9 cellular contexts compared by ENCODE assay signal in the genomic region with DNA sequence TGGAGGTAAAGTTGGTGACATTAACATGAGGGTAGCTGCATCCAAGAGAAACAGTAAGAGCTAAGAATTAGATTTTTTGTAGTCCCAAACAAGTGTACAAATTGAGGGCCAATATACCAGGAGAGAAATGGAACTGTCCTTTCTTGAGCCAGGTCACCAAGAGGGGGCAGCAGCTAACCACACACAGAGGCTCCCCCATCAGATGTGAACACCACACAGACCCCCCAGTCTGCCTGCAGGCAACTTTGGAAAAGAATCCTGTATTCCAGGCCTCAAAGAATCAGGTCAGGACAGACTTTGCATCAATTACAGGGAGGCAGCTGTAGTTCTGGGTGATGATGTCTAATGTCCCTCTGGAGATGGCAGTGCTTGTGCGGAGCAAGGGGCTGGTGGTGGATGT.
DNase-seq lines count a peak whose midpoint lies in the region; ATAC-seq and TF ChIP-seq lines count a peak whose summit lies in the region.
"Had no signal": no experiment of that assay in that cellular context is flagged by ENCODE, and none has a peak within 500 bp of the region (broad histone marks: within the 10 kb centered on the region; RNA-seq: fewer than 3 reads in every experiment).

No MANE protein-coding gene starts in this region.

- intact Hi-C loops in aorta (cut with DNase I): loop anchor here in 1 of 2 donors (5.0 kb wide), 3 partner anchors 41 to 136 kb away; no protein-coding TSS in a partner anchor

- no peak overlapping the region for H3K27ac ChIP-seq in CD4-positive, CD25-positive, alpha-beta regulatory T cell (ENCODE audit: insufficient read depth, low read length, poor library complexity, severe bottlenecking)
- no peak overlapping the region for H3K27ac ChIP-seq in GM23248
- no peak overlapping the region for H3K27ac ChIP-seq in VCaP
- no peak overlapping the region for H3K27ac ChIP-seq in aorta (ENCODE audit: low read depth in 1 of 2, low read length in 2 of 2)

- no peaks in the 10 kb centered on the region for H3K79me2 ChIP-seq in GM23248 (ENCODE audit: insufficient read depth)

- no peak overlapping the region for H3K4me3 Mint-ChIP-seq in CD4-positive, CD25-positive, alpha-beta regulatory T cell

- H3K9me2 ChIP-seq in GM23248 (ENCODE audit: insufficient read depth): no peaks in the 10 kb centered on the region

- no peak overlapping the region for H3K9ac ChIP-seq in GM23248

- H3K4me1 ChIP-seq in CD4-positive, CD25-positive, alpha-beta regulatory T cell (ENCODE audit: control insufficient read depth, insufficient read depth, low read length, poor library complexity, severe bottlenecking): no peaks in the 10 kb centered on the region
- H3K4me1 ChIP-seq in GM23248 (ENCODE audit: insufficient read depth) (peaks cover 17% of the 10 kb centered on the region), aorta (ENCODE audit: control insufficient read depth in 1 of 2, insufficient read depth in 2 of 2, low read length in 2 of 2) (peaks cover 3 to 5% of the 10 kb centered on the region in 2 donors)

- ATAC-seq in CD4-positive, CD25-positive, alpha-beta regulatory T cell (ENCODE audit: low read depth in 2 of 2): no peak
- ATAC-seq in GM21529 (IDR thresholded peaks at IDR 0.05; ENCODE audit: unreplicated experiment) (no peak), aorta (ENCODE audit: low FRiP score) (no peak), GM19467 (IDR thresholded peaks at IDR 0.05; ENCODE audit: unreplicated experiment) (no peak)

- no peaks in the 10 kb centered on the region for H3K36me3 ChIP-seq in CD4-positive, CD25-positive, alpha-beta regulatory T cell (ENCODE audit: control insufficient read depth, insufficient read depth, low read length)
- no peaks in the 10 kb centered on the region for H3K36me3 ChIP-seq in GM23248 (ENCODE audit: low read depth)
- H3K36me3 ChIP-seq in aorta (ENCODE audit: control insufficient read depth in 1 of 2, insufficient read depth in 2 of 2, low read length in 1 of 2): no peaks in the 10 kb centered on the region

- H2AFZ ChIP-seq in GM23248: no peak overlapping the region

- H4K20me1 ChIP-seq in GM23248 (ENCODE audit: insufficient read depth): no peaks in the 10 kb centered on the region

- DNase-seq in CD4-positive, CD25-positive, alpha-beta regulatory T cell: peak in 1 of 3 donors; percentile 5
- DNase-seq in GM23248 (peak; percentile 36), left kidney (ENCODE audit: low read depth, low spot score) (peak; percentile 69), aorta (no peak), NCI-H1436 (lab: John Stamatoyannopoulos, UW) (no peak)

- H3K4me1 Mint-ChIP-seq in CD4-positive, CD25-positive, alpha-beta regulatory T cell: no peaks in the 10 kb centered on the region

- H3K4me2 ChIP-seq in GM23248 (ENCODE audit: unreplicated experiment): no peak overlapping the region

- no peaks in the 10 kb centered on the region for H3K9me3 ChIP-seq in CD4-positive, CD25-positive, alpha-beta regulatory T cell (ENCODE audit: control insufficient read depth in 2 of 2, low read length in 2 of 2)
- no peaks in the 10 kb centered on the region for H3K9me3 ChIP-seq in GM23248 (ENCODE audit: low read depth)
- H3K9me3 ChIP-seq in aorta (ENCODE audit: control insufficient read depth, low read length): no peaks in the 10 kb centered on the region
- H3K9me3 ChIP-seq: mucosa of descending colon had no signal

- no peaks in the 10 kb centered on the region for H3K36me3 Mint-ChIP-seq in CD4-positive, CD25-positive, alpha-beta regulatory T cell

- WGBS in GM23248 (ENCODE audit: low coverage in 1 of 2, low lambda C conversion rate in 2 of 2, missing lambda C conversion rate in 2 of 2), 2 experiments: 90 to 93% methylated on average over 1 of the region's 1 CpG
- 95 to 100% methylated on average over 1 of the region's 1 CpG for WGBS in aorta, 2 donors

- peaks cover 3% of the 10 kb centered on the region for H3K27me3 ChIP-seq in CD4-positive, CD25-positive, alpha-beta regulatory T cell (ENCODE audit: control insufficient read depth, insufficient read depth, low read length)
- H3K27me3 ChIP-seq in GM23248 (replicated peaks; ENCODE audit: insufficient read depth) (no peaks in the 10 kb centered on the region), aorta (ENCODE audit: control insufficient read depth in 1 of 2, insufficient read depth in 2 of 2, low read length in 1 of 2) (no peaks in the 10 kb centered on the region)

- no peaks in the 10 kb centered on the region for H3K9me3 Mint-ChIP-seq in CD4-positive, CD25-positive, alpha-beta regulatory T cell

- peak overlapping the region in 2 of 3 donors; percentile 65 to 90 for H3K27ac Mint-ChIP-seq in CD4-positive, CD25-positive, alpha-beta regulatory T cell

- peaks cover 18% of the 10 kb centered on the region for H3F3A ChIP-seq in GM23248 (ENCODE audit: insufficient read depth)

- peak; percentile 55 for TF ChIP-seq CTCF in VCaP (conservative IDR thresholded peaks at IDR 0.05)

- H3K27me3 Mint-ChIP-seq in CD4-positive, CD25-positive, alpha-beta regulatory T cell: peaks cover 12% of the 10 kb centered on the region

- no peak overlapping the region for H3K4me3 ChIP-seq in CD4-positive, CD25-positive, alpha-beta regulatory T cell (ENCODE audit: low read depth, low read length)
- H3K4me3 ChIP-seq in GM23248 (no peak overlapping the region), aorta (ENCODE audit: low read length in 2 of 2) (no peak overlapping the region)
- H3K4me3 ChIP-seq: mucosa of descending colon had no signal

- in situ Hi-C loops in GM23248 (cut with MboI): no loop called here

Comparison
In these comparisons a context has a peak if more than half of its experiments do, and no peak if none do; other contexts are left out.
1. DNase-seq: peak in GM23248 (single experiment) and left kidney (single experiment); none in aorta (0 of 2) and NCI-H1436 (single experiment).